ENCODE assay signal across 23 cellular contexts in the genomic region with DNA sequence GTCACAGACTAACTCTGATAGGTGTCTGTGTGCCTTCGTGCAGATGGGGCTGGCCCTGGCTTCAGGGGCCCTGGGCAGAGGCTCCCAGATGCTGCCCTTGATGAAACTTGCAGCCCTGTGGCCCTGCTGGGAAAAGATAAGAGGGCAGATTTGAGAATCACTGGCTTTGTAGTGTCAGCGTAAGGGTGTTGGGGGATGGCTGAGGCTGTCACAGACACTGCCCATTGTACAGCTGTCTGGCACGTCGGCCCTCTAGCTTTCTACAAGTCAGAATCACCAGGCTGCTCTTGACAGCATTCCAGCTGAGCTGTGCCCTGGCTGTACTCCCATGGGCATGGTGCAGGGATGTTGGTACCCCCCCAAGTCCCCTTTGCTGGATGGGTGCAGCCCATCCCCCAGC.
DNase-seq lines count a peak whose midpoint lies in the region; ATAC-seq and TF ChIP-seq lines count a peak whose summit lies in the region.
"Had no signal": no experiment of that assay in that cellular context is flagged by ENCODE, and none has a peak within 500 bp of the region (broad histone marks: within the 10 kb centered on the region; RNA-seq: fewer than 3 reads in every experiment).

No MANE protein-coding gene starts in this region.

- intact Hi-C loops in Right ventricle myocardium inferior (cut with DNase I), result no loop called here

- ATAC-seq in Right ventricle myocardium inferior (peak; percentile 87), GM21381 (IDR thresholded peaks at IDR 0.05; ENCODE audit: unreplicated experiment) (no peak)
- ATAC-seq: activated T-cell treated with anti-CD3 and anti-CD28 coated beads, Interleukin-2, amount 50 U/mL, for 72 hours; GM12878; left lung; mucosa of descending colon had no signal

- no peak overlapping the region for H3K4me3 ChIP-seq in WERI-Rb-1 (ENCODE audit: low read depth, low read length)
- H3K4me3 ChIP-seq: GM12878, left lung, mucosa of descending colon, smooth muscle cell, tibial artery had no signal

- H3K36me3 ChIP-seq in WERI-Rb-1, result no peaks in the 10 kb centered on the region
- H3K36me3 ChIP-seq: left lung, tibial artery had no signal

- no peaks in the 10 kb centered on the region for H3K27me3 ChIP-seq in WERI-Rb-1 (ENCODE audit: insufficient read depth, low read depth, severe bottlenecking)

- TF ChIP-seq CTCF in WERI-Rb-1 (IDR thresholded peaks at IDR 0.05; ENCODE audit: low read depth, low read length), result no peak

- H3K27ac ChIP-seq in WERI-Rb-1 (peak overlapping the region; percentile 30; the same call in 1 of the 2 replicates), substantia nigra (ENCODE audit: low read depth, low read length, poor library complexity, severe bottlenecking) (peak overlapping the region; percentile 98)
- H3K27ac ChIP-seq: left lung, tibial artery had no signal

- H3K9me3 ChIP-seq in WERI-Rb-1 (ENCODE audit: severe bottlenecking), result no peaks in the 10 kb centered on the region
- H3K9me3 ChIP-seq: left lung, mucosa of descending colon, tibial artery had no signal

- peak; percentile 24 for DNase-seq in WERI-Rb-1
- DNase-seq in Right ventricle myocardium inferior (ENCODE audit: missing footprints), result peak; percentile 84
- DNase-seq in medulla oblongata (ENCODE audit: extremely low spot score), result peak; percentile 89
- peak in 48 of 49 donors; percentile 32 to 94 (median 76) for DNase-seq in substantia nigra (lab: John Stamatoyannopoulos, UW)
- DNase-seq in AG08396 (ENCODE audit: low spot score), result no peak
- no peak for DNase-seq in SW 1271 (lab: John Stamatoyannopoulos, UW)
- DNase-seq: activated CD4-positive, alpha-beta T cell treated with anti-CD3 and anti-CD28 coated beads for 4 hours; activated naive CD4-positive, alpha-beta T cell treated with anti-CD3 and anti-CD28 coated beads, Interleukin-2, amount 10 ng/mL, durations not matched to agents 7 days and 5 days; activated T-cell treated with anti-CD3 and anti-CD28 coated beads, Interleukin-2, amount 50 U/mL, for 72 hours; COR-L47; DND-41; Karpas-422; left lung; mucosa of descending colon; NCI-H187; nephron progenitor cell; SHP77; stimulated activated CD4-positive, alpha-beta T cell treated with anti-CD3 and anti-CD28 coated beads, Interleukin-2, amount 100 ng/mL, for 48 hours; stimulated activated naive CD4-positive, alpha-beta T cell; tibial artery had no signal

Comparison
In these comparisons a context has a peak if more than half of its experiments do, and no peak if none do; other contexts are left out.
1. DNase-seq: peak in WERI-Rb-1 (single experiment), Right ventricle myocardium inferior (single experiment), medulla oblongata (single experiment) and substantia nigra (48 of 49); none in AG08396 (single experiment) and SW 1271 (0 of 2).